2 cellular contexts compared by ENCODE assay signal in the genomic region with DNA sequence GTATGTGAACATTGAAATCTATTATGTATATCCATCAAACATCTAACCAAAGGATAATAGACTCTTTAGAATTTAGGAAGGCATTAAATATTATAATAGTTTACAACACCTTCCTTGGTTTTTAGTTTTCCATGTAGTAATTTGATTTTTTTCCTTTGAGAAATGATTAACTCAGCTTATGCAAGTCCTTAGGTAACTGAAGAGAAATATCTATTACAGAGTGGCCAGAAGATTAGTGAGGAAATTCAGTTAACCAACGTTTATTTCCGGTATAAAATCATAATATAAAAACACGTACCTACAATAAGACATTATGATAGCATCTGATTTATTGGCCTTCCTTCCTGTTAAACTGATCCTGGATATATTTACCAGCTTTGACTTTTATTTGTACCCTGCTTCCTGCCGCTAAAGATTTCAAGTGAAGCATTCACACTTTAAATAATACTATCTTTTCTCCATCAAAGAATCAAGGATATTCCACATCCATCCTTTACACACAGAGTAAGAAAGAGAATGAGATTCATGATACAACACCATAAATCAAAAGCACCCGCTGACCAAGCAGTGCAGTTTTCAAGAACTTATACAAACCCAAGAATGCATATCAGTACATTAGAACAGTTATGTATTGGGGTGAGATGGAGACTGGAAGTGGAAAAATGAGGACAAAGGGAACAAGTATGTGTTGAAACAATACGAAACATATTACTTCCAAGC.
TF ChIP-seq lines count a peak whose summit lies in the region.

No MANE protein-coding gene starts in this region.

TF ChIP-seq in liver, 16 proteins besides CTCF, POLR2A, EP300 and RAD21 (continued from another document):
- TF ChIP-seq, protein P1, sequence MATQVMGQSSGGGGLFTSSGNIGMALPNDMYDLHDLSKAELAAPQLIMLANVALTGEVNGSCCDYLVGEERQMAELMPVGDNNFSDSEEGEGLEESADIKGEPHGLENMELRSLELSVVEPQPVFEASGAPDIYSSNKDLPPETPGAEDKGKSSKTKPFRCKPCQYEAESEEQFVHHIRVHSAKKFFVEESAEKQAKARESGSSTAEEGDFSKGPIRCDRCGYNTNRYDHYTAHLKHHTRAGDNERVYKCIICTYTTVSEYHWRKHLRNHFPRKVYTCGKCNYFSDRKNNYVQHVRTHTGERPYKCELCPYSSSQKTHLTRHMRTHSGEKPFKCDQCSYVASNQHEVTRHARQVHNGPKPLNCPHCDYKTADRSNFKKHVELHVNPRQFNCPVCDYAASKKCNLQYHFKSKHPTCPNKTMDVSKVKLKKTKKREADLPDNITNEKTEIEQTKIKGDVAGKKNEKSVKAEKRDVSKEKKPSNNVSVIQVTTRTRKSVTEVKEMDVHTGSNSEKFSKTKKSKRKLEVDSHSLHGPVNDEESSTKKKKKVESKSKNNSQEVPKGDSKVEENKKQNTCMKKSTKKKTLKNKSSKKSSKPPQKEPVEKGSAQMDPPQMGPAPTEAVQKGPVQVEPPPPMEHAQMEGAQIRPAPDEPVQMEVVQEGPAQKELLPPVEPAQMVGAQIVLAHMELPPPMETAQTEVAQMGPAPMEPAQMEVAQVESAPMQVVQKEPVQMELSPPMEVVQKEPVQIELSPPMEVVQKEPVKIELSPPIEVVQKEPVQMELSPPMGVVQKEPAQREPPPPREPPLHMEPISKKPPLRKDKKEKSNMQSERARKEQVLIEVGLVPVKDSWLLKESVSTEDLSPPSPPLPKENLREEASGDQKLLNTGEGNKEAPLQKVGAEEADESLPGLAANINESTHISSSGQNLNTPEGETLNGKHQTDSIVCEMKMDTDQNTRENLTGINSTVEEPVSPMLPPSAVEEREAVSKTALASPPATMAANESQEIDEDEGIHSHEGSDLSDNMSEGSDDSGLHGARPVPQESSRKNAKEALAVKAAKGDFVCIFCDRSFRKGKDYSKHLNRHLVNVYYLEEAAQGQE (IDR thresholded peaks at IDR 0.05): no peak
TF ChIP-seq in liver: peak in this region for 1.

TF ChIP-seq in HepG2, 621 proteins besides CTCF, POLR2A, EP300 and RAD21 (continued from another document):
- TF ChIP-seq SMC3 (IDR thresholded peaks at IDR 0.05; ENCODE audit: low read length) (no peak), ZNF563 (CRISPR knock-in tag; IDR thresholded peaks at IDR 0.05) (no peak), MIER3 (CRISPR knock-in tag; IDR thresholded peaks at IDR 0.05; ENCODE audit: borderline replicate concordance) (no peak), ATRX (CRISPR knock-in tag; IDR thresholded peaks at IDR 0.05; ENCODE audit: borderline replicate concordance) (no peak), ZNF816 (CRISPR knock-in tag; IDR thresholded peaks at IDR 0.05; ENCODE audit: borderline replicate concordance) (no peak), PHF20 (CRISPR knock-in tag; IDR thresholded peaks at IDR 0.05) (no peak), ZNF761 (CRISPR knock-in tag; conservative IDR thresholded peaks at IDR 0.05) (no peak), DPF2 (CRISPR knock-in tag; IDR thresholded peaks at IDR 0.05; ENCODE audit: borderline replicate concordance, low read depth) (no peak), NFRKB (IDR thresholded peaks at IDR 0.05) (no peak), ZZZ3 (CRISPR knock-in tag; IDR thresholded peaks at IDR 0.05; ENCODE audit: borderline replicate concordance) (no peak)
- TF ChIP-seq, protein P2, sequence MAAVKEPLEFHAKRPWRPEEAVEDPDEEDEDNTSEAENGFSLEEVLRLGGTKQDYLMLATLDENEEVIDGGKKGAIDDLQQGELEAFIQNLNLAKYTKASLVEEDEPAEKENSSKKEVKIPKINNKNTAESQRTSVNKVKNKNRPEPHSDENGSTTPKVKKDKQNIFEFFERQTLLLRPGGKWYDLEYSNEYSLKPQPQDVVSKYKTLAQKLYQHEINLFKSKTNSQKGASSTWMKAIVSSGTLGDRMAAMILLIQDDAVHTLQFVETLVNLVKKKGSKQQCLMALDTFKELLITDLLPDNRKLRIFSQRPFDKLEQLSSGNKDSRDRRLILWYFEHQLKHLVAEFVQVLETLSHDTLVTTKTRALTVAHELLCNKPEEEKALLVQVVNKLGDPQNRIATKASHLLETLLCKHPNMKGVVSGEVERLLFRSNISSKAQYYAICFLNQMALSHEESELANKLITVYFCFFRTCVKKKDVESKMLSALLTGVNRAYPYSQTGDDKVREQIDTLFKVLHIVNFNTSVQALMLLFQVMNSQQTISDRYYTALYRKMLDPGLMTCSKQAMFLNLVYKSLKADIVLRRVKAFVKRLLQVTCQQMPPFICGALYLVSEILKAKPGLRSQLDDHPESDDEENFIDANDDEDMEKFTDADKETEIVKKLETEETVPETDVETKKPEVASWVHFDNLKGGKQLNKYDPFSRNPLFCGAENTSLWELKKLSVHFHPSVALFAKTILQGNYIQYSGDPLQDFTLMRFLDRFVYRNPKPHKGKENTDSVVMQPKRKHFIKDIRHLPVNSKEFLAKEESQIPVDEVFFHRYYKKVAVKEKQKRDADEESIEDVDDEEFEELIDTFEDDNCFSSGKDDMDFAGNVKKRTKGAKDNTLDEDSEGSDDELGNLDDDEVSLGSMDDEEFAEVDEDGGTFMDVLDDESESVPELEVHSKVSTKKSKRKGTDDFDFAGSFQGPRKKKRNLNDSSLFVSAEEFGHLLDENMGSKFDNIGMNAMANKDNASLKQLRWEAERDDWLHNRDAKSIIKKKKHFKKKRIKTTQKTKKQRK (IDR thresholded peaks at IDR 0.05; ENCODE audit: low read length): no peak
- TF ChIP-seq, protein P3, sequence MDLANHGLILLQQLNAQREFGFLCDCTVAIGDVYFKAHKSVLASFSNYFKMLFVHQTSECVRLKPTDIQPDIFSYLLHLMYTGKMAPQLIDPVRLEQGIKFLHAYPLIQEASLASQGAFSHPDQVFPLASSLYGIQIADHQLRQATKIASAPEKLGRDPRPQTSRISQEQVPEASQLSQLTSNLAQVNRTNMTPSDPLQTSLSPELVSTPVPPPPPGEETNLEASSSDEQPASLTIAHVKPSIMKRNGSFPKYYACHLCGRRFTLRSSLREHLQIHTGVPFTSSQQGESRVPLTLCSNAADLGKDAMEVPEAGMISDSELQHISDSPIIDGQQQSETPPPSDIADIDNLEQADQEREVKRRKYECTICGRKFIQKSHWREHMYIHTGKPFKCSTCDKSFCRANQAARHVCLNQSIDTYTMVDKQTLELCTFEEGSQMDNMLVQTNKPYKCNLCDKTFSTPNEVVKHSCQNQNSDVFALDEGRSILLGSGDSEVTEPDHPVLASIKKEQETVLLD (CRISPR knock-in tag; IDR thresholded peaks at IDR 0.05; ENCODE audit: low read depth): no peak
- TF ChIP-seq, protein P4, sequence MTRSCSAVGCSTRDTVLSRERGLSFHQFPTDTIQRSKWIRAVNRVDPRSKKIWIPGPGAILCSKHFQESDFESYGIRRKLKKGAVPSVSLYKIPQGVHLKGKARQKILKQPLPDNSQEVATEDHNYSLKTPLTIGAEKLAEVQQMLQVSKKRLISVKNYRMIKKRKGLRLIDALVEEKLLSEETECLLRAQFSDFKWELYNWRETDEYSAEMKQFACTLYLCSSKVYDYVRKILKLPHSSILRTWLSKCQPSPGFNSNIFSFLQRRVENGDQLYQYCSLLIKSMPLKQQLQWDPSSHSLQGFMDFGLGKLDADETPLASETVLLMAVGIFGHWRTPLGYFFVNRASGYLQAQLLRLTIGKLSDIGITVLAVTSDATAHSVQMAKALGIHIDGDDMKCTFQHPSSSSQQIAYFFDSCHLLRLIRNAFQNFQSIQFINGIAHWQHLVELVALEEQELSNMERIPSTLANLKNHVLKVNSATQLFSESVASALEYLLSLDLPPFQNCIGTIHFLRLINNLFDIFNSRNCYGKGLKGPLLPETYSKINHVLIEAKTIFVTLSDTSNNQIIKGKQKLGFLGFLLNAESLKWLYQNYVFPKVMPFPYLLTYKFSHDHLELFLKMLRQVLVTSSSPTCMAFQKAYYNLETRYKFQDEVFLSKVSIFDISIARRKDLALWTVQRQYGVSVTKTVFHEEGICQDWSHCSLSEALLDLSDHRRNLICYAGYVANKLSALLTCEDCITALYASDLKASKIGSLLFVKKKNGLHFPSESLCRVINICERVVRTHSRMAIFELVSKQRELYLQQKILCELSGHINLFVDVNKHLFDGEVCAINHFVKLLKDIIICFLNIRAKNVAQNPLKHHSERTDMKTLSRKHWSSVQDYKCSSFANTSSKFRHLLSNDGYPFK (CRISPR knock-in tag; IDR thresholded peaks at IDR 0.05; ENCODE audit: borderline replicate concordance): no peak
TF ChIP-seq in HepG2: peak in this region for 0.
